ENCODE assay signal across 13 cellular contexts in the genomic region with DNA sequence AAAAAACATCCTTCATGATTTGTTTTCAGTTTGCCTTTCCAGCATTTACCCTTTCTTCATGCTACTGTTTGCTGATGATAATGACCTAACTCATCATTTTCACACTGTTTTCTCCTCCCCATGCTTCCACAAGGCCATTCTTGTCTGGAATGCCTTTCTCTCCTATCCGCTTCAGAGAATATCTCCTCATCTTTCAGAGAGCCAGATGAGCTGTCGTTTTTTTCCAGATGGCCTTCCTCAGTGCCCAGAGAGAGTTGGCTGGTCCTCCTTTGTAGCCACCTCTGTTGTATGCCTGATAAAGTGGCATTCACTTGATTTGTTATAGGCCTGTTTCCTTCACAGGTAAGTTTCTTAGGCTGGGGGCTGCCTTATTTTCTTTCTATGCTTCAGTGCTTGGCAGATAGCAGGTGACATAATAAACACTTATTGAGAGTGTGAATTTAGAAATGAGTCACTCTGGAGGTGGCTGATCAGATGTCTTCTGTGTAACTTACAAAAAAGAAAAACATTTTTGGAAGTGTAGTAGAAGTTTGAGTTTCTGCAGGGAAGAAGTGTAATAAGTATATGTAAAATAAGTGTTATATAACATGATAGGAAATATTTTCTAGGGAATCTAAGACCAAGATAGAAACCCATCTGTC.
DNase-seq lines count a peak whose midpoint lies in the region; ATAC-seq and TF ChIP-seq lines count a peak whose summit lies in the region.
"Had no signal": no experiment of that assay in that cellular context is flagged by ENCODE, and none has a peak within 500 bp of the region (broad histone marks: within the 10 kb centered on the region; RNA-seq: fewer than 3 reads in every experiment).

No MANE protein-coding gene starts in this region.

- 20 to 45% (median 31%) methylated on average over 2 of the region's 2 CpGs for WGBS in adrenal gland, 4 donors

- no peak overlapping the region for H3K4me3 ChIP-seq in GM12865 (ENCODE audit: low read depth, low read length)
- no peak overlapping the region for H3K4me3 ChIP-seq in adrenal gland
- no peak overlapping the region for H3K4me3 ChIP-seq in brain microvascular endothelial cell (ENCODE audit: low read depth, low read length)
- H3K4me3 ChIP-seq: colonic mucosa, right atrium auricular region had no signal

- TF ChIP-seq CTCF in GM12865 (IDR thresholded peaks at IDR 0.05; ENCODE audit: insufficient read depth, low read depth, low read length, missing control alignments) = no peak
- no peak for TF ChIP-seq CTCF in adrenal gland (IDR thresholded peaks at IDR 0.05)
- TF ChIP-seq CTCF in brain microvascular endothelial cell (IDR thresholded peaks at IDR 0.05; ENCODE audit: low read depth, low read length, missing control alignments) = no peak

- ATAC-seq in GM19351 (IDR thresholded peaks at IDR 0.05; ENCODE audit: unreplicated experiment) (peak; percentile 95), HG03045 (IDR thresholded peaks at IDR 0.05; ENCODE audit: unreplicated experiment) (peak; percentile 66), Right ventricle myocardium inferior (no peak)

- H3K9me3 ChIP-seq in adrenal gland (replicated peaks in 1 of 3) = no peaks in the 10 kb centered on the region
- H3K9me3 ChIP-seq: BE2C, colonic mucosa, right atrium auricular region had no signal

- H3K36me3 ChIP-seq in adrenal gland (replicated peaks in 1 of 2) (no peaks in the 10 kb centered on the region), brain microvascular endothelial cell (replicated peaks) (no peaks in the 10 kb centered on the region)
- H3K36me3 ChIP-seq: BE2C, colonic mucosa, right atrium auricular region had no signal

- peaks cover 0 to 23% of the 10 kb centered on the region in 2 donors for H3K4me1 ChIP-seq in adrenal gland (replicated peaks in 1 of 2)
- H3K4me1 ChIP-seq: BE2C, colonic mucosa had no signal

- intact Hi-C loops in adrenal gland (cut with DNase I) = no loop called here
- intact Hi-C loops in Right ventricle myocardium inferior (cut with DNase I) = no loop called here

- peak; percentile 45 for DNase-seq in GM12865 (ENCODE audit: low read depth)
- DNase-seq in adrenal gland = peak in 4 of 7 donors; percentile 27 to 44 (median 32)
- no peak for DNase-seq in Right ventricle myocardium inferior (ENCODE audit: missing footprints)
- no peak for DNase-seq in NCI-H2029 (lab: John Stamatoyannopoulos, UW)
- DNase-seq in brain microvascular endothelial cell = no peak
- no peak for DNase-seq in activated gamma-delta T cell (lab: John Stamatoyannopoulos, UW)
- DNase-seq: BE2C, colonic mucosa, foreskin fibroblast had no signal

- H3K27me3 ChIP-seq in adrenal gland = no peaks in the 10 kb centered on the region
- H3K27me3 ChIP-seq in brain microvascular endothelial cell (replicated peaks) = no peaks in the 10 kb centered on the region
- H3K27me3 ChIP-seq: BE2C, colonic mucosa, right atrium auricular region had no signal

- no peak for TF ChIP-seq POLR2A in adrenal gland (IDR thresholded peaks at IDR 0.05)

- H3K27ac ChIP-seq in adrenal gland = no peak overlapping the region
- no peak overlapping the region for H3K27ac ChIP-seq in brain microvascular endothelial cell
- H3K27ac ChIP-seq: colonic mucosa, right atrium auricular region, RWPE1 had no signal

- in situ Hi-C loops in brain microvascular endothelial cell (cut with HindIII; ENCODE audit: low pct_ligation_motif_present, low sequenced_read_pairs) = no loop called here

Comparison
In these comparisons a context has a peak if more than half of its experiments do, and no peak if none do; other contexts are left out.
1. DNase-seq: peak in GM12865 (single experiment) and adrenal gland (4 of 7); none in Right ventricle myocardium inferior (single experiment), NCI-H2029 (single experiment), brain microvascular endothelial cell (single experiment) and activated gamma-delta T cell (single experiment).